ENCODE assay signal across 19 cellular contexts in the genomic region with DNA sequence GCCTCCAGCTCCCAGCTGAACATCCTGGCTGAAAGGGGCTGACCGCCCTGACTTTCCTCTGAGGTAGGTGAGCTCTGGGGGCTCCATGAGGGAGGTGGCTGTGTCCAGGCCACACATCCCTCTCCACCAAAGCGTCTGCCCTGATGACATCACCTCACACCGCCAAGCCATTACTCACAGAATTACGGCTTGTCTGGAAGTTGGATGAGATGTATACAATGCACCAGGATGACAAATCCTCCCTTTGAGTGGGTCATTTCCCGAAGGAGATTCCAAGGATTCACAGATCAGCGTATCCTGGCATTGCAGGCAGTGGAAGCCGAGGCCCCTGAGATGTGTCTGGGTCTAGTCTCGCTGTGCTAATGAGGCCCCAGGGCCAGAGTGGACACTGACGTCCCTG. TPM values are rescaled to one million over a fixed set of nuclear protein-coding genes. Genes with fewer than 3 reads are reported as not detected.
DNase-seq lines count a peak whose midpoint lies in the region; ATAC-seq and TF ChIP-seq lines count a peak whose summit lies in the region.
"Had no signal": no experiment of that assay in that cellular context is flagged by ENCODE, and none has a peak within 500 bp of the region (broad histone marks: within the 10 kb centered on the region; RNA-seq: fewer than 3 reads in every experiment).

No MANE protein-coding gene starts in this region.

- H4K20me1 ChIP-seq in PC-3 (ENCODE audit: low read length), result no peaks in the 10 kb centered on the region

- no peak overlapping the region for H3K23ac ChIP-seq in mesenchymal stem cell (ENCODE audit: low read length in 2 of 2)

- H2AFZ ChIP-seq in PC-3 (ENCODE audit: low read length) (no peak overlapping the region), mesenchymal stem cell (ENCODE audit: low read depth, low read length) (no peak overlapping the region)
- H2AFZ ChIP-seq: PC-9 had no signal

- no peaks in the 10 kb centered on the region for H3K4me1 ChIP-seq in PC-3 (ENCODE audit: insufficient read depth, low read length)
- peaks cover 2% of the 10 kb centered on the region for H3K4me1 ChIP-seq in mesenchymal stem cell (ENCODE audit: control insufficient read depth, insufficient read depth, low read depth, low read length)

- H3K27me3 ChIP-seq in PC-3 (ENCODE audit: low read length) (peaks cover 61% of the 10 kb centered on the region), mesenchymal stem cell (ENCODE audit: control insufficient read depth in 1 of 2, insufficient read depth in 1 of 2, low read length in 2 of 2) (peaks cover 22 to 24% of the 10 kb centered on the region in 2 experiments)

- H3K18ac ChIP-seq in mesenchymal stem cell (ENCODE audit: low read depth in 1 of 2, low read length in 2 of 2), result no peak overlapping the region

- H3K36me3 ChIP-seq in PC-3 (ENCODE audit: low read depth, low read length) (no peaks in the 10 kb centered on the region), mesenchymal stem cell (ENCODE audit: control insufficient read depth in 1 of 2, insufficient read depth in 2 of 2, low read depth in 1 of 2, low read length in 2 of 2) (no peaks in the 10 kb centered on the region)

- no peak overlapping the region for H3K27ac ChIP-seq in PC-3 (ENCODE audit: low read length)
- H3K27ac ChIP-seq in mesenchymal stem cell (ENCODE audit: low read length, poor library complexity, severe bottlenecking), result no peak overlapping the region
- H3K27ac ChIP-seq: PC-9 had no signal

- no peak overlapping the region for H2BK5ac ChIP-seq in mesenchymal stem cell (ENCODE audit: low read depth, low read length, poor library complexity, severe bottlenecking)

- peak; percentile 58 for DNase-seq in Daoy (ENCODE audit: low read depth)
- DNase-seq in ELR (ENCODE audit: low read depth), result peak; percentile 82
- peak; percentile 24 for DNase-seq in PC-3
- DNase-seq in mesenchymal stem cell, result peak; percentile 72
- DNase-seq in activated CD8-positive, alpha-beta memory T cell treated with anti-CD3 and anti-CD28 coated beads, Interleukin-2, amount 50 U/mL, for 4 hours, result no peak
- no peak for DNase-seq in superior temporal gyrus (ENCODE audit: extremely low spot score)
- DNase-seq: COR-L47, DMS153, HCEC 1CT, KBM-7, NCI-H1048, NCI-H1436 treated with DMSO at 0.1 percent for 48 hours, NCI-H2081 treated with DMSO at 0.1 percent for 48 hours, NCI-H510A, NCI-H82, PC-9, SHP77, SK-N-SH had no signal

- no peak overlapping the region for H3K4me2 ChIP-seq in PC-3 (ENCODE audit: low read length)
- no peak overlapping the region for H3K4me2 ChIP-seq in mesenchymal stem cell (ENCODE audit: low read length, poor library complexity, severe bottlenecking)
- H3K4me2 ChIP-seq: PC-9, SK-N-SH had no signal

- H3K79me2 ChIP-seq in PC-3 (ENCODE audit: low read length), result no peaks in the 10 kb centered on the region

- CTCF ChIA-PET in PC-3 (lab: Charles Lee), result no interaction called here

- no peak overlapping the region for H4K91ac ChIP-seq in mesenchymal stem cell (ENCODE audit: low read length)

- H3K14ac ChIP-seq in mesenchymal stem cell (ENCODE audit: low read length in 2 of 2), result no peak overlapping the region

- no peaks in the 10 kb centered on the region for H3K79me1 ChIP-seq in mesenchymal stem cell (replicated peaks; ENCODE audit: low read length, poor library complexity, severe bottlenecking)

- BruUV-seq in PC-3 (replicated peaks; lab: Mats Ljungman, UMichigan), result no TSS peak

- H4K8ac ChIP-seq in mesenchymal stem cell (ENCODE audit: low read length), result no peak overlapping the region

- H2BK15ac ChIP-seq in mesenchymal stem cell (ENCODE audit: low read depth, poor library complexity, severe bottlenecking), result no peak overlapping the region

- no peaks in the 10 kb centered on the region for H3F3A ChIP-seq in PC-3 (ENCODE audit: low read length, unreplicated experiment)

- no peak overlapping the region for H2AK5ac ChIP-seq in mesenchymal stem cell (ENCODE audit: low read length, severe bottlenecking)

- no peak for TF ChIP-seq CTCF in PC-3 (conservative IDR thresholded peaks at IDR 0.05; ENCODE audit: low read depth, low read length)

- intact Hi-C loops in PC-3 (cut with micrococcal nuclease), result no loop called here

- POLR2A ChIA-PET in PC-3 (lab: Charles Lee; ENCODE audit: unreplicated experiment), result no interaction called here

- H3K9ac ChIP-seq in PC-3 (ENCODE audit: low read length) (no peak overlapping the region), mesenchymal stem cell (ENCODE audit: low read length) (no peak overlapping the region)
- H3K9ac ChIP-seq: SK-N-SH had no signal

- H3K9me3 ChIP-seq in PC-3 (ENCODE audit: low read length) (no peaks in the 10 kb centered on the region), mesenchymal stem cell (ENCODE audit: control insufficient read depth, low read length) (no peaks in the 10 kb centered on the region)
- H3K9me3 ChIP-seq: SK-N-SH had no signal

- WGBS in mesenchymal stem cell, result 9% methylated on average over 6 of the region's 9 CpGs

- no peak overlapping the region for H2BK12ac ChIP-seq in mesenchymal stem cell (ENCODE audit: low read length in 2 of 2)

- H2BK120ac ChIP-seq in mesenchymal stem cell (ENCODE audit: low read depth, low read length), result no peak overlapping the region

- ATAC-seq in PC-3 (no peak), GM21526 (IDR thresholded peaks at IDR 0.05; ENCODE audit: low FRiP score, unreplicated experiment) (no peak)

- no peaks in the 10 kb centered on the region for H3K9me2 ChIP-seq in PC-3 (replicated peaks; ENCODE audit: low read length)
- H3K9me2 ChIP-seq: SK-N-SH had no signal

- H3K4me3 ChIP-seq in PC-3 (ENCODE audit: low read length) (no peak overlapping the region), mesenchymal stem cell (ENCODE audit: insufficient read depth in 1 of 2, low read depth in 1 of 2, low read length in 2 of 2) (no peak overlapping the region)
- H3K4me3 ChIP-seq: PC-9 had no signal

- no peak overlapping the region for H3K4ac ChIP-seq in mesenchymal stem cell (ENCODE audit: low read depth in 1 of 2, low read length in 2 of 2)

RNA-seq across cellular contexts. Expression of gene RET, which starts 15.1 kb away (rescaled TPM):
- 0.17 and 2.0 TPM in 2 replicates for total RNA-seq in Daoy (2014; rRNA removed; shearing (Covaris generic))
- total RNA-seq in PC-3 (2014; rRNA removed), result not detected in 2 replicates
- 0.29 TPM for polyA plus RNA-seq in mesenchymal stem cell (2013, experiment 1 of 2)
- 0.42 TPM for polyA plus RNA-seq in mesenchymal stem cell (2013, experiment 2 of 2)
- total RNA-seq: PC-9 had no signal

Comparison
In these comparisons a context has a peak if more than half of its experiments do, and no peak if none do; other contexts are left out.
1. DNase-seq: peak in Daoy (single experiment), ELR (single experiment), PC-3 (single experiment) and mesenchymal stem cell (single experiment); none in activated CD8-positive, alpha-beta memory T cell treated with anti-CD3 and anti-CD28 coated beads, Interleukin-2, amount 50 U/mL, for 4 hours (single experiment) and superior temporal gyrus (single experiment).